ENCODE assay signal across 8 cellular contexts in the genomic region with DNA sequence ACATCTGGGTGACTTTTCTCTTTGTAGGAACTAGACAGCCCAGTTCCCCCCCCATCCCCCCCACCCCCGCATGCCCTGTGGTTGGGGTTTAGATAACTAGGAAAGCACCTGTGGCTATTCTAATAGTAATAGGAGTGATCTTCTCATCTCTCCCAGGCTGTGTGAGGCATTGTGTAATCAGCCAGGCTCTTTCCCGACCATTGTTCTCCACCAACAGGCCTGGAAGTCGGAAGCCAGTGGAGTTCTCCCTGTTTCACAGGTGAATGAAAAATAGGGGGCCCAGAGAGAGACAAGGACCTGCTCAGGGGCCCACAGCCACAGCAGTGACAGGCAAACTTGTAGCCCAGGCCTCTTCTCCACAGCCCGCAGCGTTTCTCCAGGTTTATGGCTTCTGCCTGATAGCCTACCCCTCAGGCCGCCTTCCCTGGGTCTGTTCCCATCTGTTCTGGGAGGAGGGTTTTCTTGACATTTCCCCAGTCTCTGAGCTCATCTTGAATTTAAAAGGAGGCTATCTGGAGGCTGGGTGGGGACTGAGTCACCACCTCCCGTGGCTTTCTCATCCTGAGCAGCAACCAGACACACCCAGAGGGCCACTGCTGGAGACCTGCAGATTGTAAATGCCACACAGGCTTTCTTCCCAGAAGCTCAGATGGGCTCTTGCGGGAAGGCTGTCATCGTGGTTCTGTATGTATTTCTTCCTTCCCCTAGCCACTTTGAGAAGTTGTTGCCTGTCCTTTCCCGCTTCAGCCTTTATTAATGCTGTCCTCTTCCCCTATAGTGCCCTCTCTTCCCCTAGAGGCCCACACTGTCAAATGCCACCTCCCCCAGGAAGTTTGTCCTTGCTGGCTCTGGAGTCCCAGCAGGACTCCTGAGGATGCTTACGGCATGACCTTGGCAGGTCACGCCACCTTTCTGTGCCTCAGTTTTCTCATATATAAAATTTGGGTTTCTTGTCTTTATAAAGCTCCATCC.
DNase-seq lines count a peak whose midpoint lies in the region; ATAC-seq and TF ChIP-seq lines count a peak whose summit lies in the region.

No MANE protein-coding gene starts in this region.

- in situ Hi-C loops in astrocyte of the cerebellum (cut with HindIII; ENCODE audit: low sequenced_read_pairs), result no loop called here

- peak overlapping the region; percentile 11 for H3K4me3 ChIP-seq in astrocyte of the cerebellum (ENCODE audit: low read depth, low read length)

- no peak for TF ChIP-seq CTCF in astrocyte of the cerebellum (IDR thresholded peaks at IDR 0.05; ENCODE audit: low read depth, low read length, missing control alignments)

- peak; percentile 32 for DNase-seq in activated gamma-delta T cell treated with Interleukin-2 at 50 U/mL for 16 hours
- no peak for DNase-seq in activated gamma-delta T cell (lab: John Stamatoyannopoulos, UW)
- DNase-seq in SW 1271 (lab: John Stamatoyannopoulos, UW), result peak; percentile 92 to 98
- DNase-seq in astrocyte of the cerebellum (ENCODE audit: low read depth), result peak; percentile 63
- DNase-seq in iPS-NIHi7 (ENCODE audit: extremely low spot score), result peak; percentile 52
- DNase-seq in stimulated activated CD4-positive, alpha-beta T cell treated with anti-CD3 and anti-CD28 coated beads, Interleukin-4, amount 100 ng/mL, for 4 hours, result peak; percentile 27 to 52

- no peak for ATAC-seq in GM21423 (IDR thresholded peaks at IDR 0.05; ENCODE audit: unreplicated experiment)
- ATAC-seq in GM18498 (IDR thresholded peaks at IDR 0.05; ENCODE audit: unreplicated experiment), result no peak
